In genomic region chr6:152463183-152463582, GRCh38 we compare ENCODE assay signal across 21 cellular contexts.
DNase-seq lines count a peak whose midpoint lies in the region; ATAC-seq and TF ChIP-seq lines count a peak whose summit lies in the region.
"Had no signal": no experiment of that assay in that cellular context is flagged by ENCODE, and none has a peak within 500 bp of the region (broad histone marks: within the 10 kb centered on the region; RNA-seq: fewer than 3 reads in every experiment).

No MANE protein-coding gene starts in this region.

- peaks cover 0 to 25% (median 6%) of the 10 kb centered on the region in 5 donors for H3K27me3 Mint-ChIP-seq in naive thymus-derived CD8-positive, alpha-beta T cell

- H3K4me3 Mint-ChIP-seq in naive thymus-derived CD8-positive, alpha-beta T cell = peak overlapping the region in 6 of 10 donors; percentile 17 to 67 (median 54)
- H3K4me3 Mint-ChIP-seq: nephron progenitor cell had no signal

- H3K36me3 ChIP-seq in ACC112 (ENCODE audit: insufficient read depth, low read length) (no peaks in the 10 kb centered on the region; the same call in 1 of the 2 replicates), HEK293 (ENCODE audit: control insufficient read depth in 2 of 2, insufficient read depth in 1 of 2, low read length in 2 of 2) (no peaks in the 10 kb centered on the region), uterus (no peaks in the 10 kb centered on the region), tibial nerve (no peaks in the 10 kb centered on the region)
- H3K36me3 ChIP-seq: BE2C, esophagus squamous epithelium, tibial artery had no signal

- H3K4me1 ChIP-seq in ACC112 (ENCODE audit: control insufficient read depth, insufficient read depth, low read length, unreplicated experiment) (peaks cover 15% of the 10 kb centered on the region), HEK293 (ENCODE audit: control insufficient read depth, insufficient read depth, low read length) (peaks cover 13% of the 10 kb centered on the region), uterus (no peaks in the 10 kb centered on the region), tibial nerve (no peaks in the 10 kb centered on the region)
- H3K4me1 ChIP-seq: BE2C, esophagus squamous epithelium, tibial artery had no signal

- TF ChIP-seq EP300 in tibial nerve (IDR thresholded peaks at IDR 0.05) = no peak

- no peak for DNase-seq in naive thymus-derived CD8-positive, alpha-beta T cell
- no peak for DNase-seq in DMS79 treated with DMSO at 0.1 percent for 48 hours (lab: John Stamatoyannopoulos, UW)
- no peak for DNase-seq in uterus
- DNase-seq in posterior vena cava (ENCODE audit: low spot score) = no peak
- no peak for DNase-seq in tibial nerve (ENCODE audit: low spot score in 2 of 2)
- DNase-seq: activated B cell treated with CpG ODN at 0.5 μM for 24 hours; BE2C; dermis blood vessel endothelial cell; DMS153; esophagus squamous epithelium; GOT3; hypothalamus; left ventricle myocardium superior; MV-4-11; NCI-H2171 treated with DMSO at 0.1 percent for 48 hours; nephron progenitor cell; stimulated activated CD4-positive, alpha-beta T cell treated with anti-CD3 and anti-CD28 coated beads, Interleukin-1b, Interleukin-23, amount 100 ng/mL, for 48 hours; tibial artery had no signal

- POLR2A ChIA-PET in HEK293 (lab: Yijun Ruan, JAX) = no interaction called here
- POLR2A ChIA-PET in naive thymus-derived CD8-positive, alpha-beta T cell (lab: Charles Lee) = no interaction called here

- no peak for TF ChIP-seq POLR2A in uterus (IDR thresholded peaks at IDR 0.05)
- no peak for TF ChIP-seq POLR2A in tibial nerve (IDR thresholded peaks at IDR 0.05)

- no peaks in the 10 kb centered on the region for H3K79me2 ChIP-seq in ACC112 (ENCODE audit: control insufficient read depth, insufficient read depth, low read length, unreplicated experiment)

- intact Hi-C loops in uterus (cut with DNase I; ENCODE audit: low total_unique reads) = no loop called here
- intact Hi-C loops in posterior vena cava (cut with DNase I) = no loop called here

- H3K4me3 ChIP-seq in ACC112 (ENCODE audit: low read depth, low read length) = peak overlapping the region; percentile 74
- no peak overlapping the region for H3K4me3 ChIP-seq in HEK293 (ENCODE audit: low read depth, low read length)
- H3K4me3 ChIP-seq in uterus = no peak overlapping the region
- H3K4me3 ChIP-seq in tibial nerve = peak overlapping the region in 1 of 4 donors; percentile 35

- WGBS in tibial nerve, 2 donors = 77 to 78% methylated on average over 7 of the region's 7 CpGs

- H3K27ac ChIP-seq in ACC112 (ENCODE audit: low read depth, low read length) (peak overlapping the region; percentile 33), HEK293 (ENCODE audit: extremely low read depth, low read depth, low read length) (no peak overlapping the region), uterus (no peak overlapping the region), tibial nerve (no peak overlapping the region)
- H3K27ac ChIP-seq: esophagus squamous epithelium, tibial artery had no signal

- H2AFZ ChIP-seq in ACC112 (ENCODE audit: low read length, unreplicated experiment) = peak overlapping the region; percentile 88

- no peaks in the 10 kb centered on the region for H3K36me3 Mint-ChIP-seq in naive thymus-derived CD8-positive, alpha-beta T cell

- CTCF ChIA-PET in HEK293 (lab: Yijun Ruan, JAX) = no interaction called here

- no peak overlapping the region for H3K27ac Mint-ChIP-seq in naive thymus-derived CD8-positive, alpha-beta T cell
- H3K27ac Mint-ChIP-seq: activated B cell treated with CpG ODN at 0.5 μM for 24 hours, nephron progenitor cell had no signal

- H3K9me3 ChIP-seq in HEK293 (ENCODE audit: control insufficient read depth, insufficient read depth, low read depth, low read length) (no peaks in the 10 kb centered on the region), uterus (no peaks in the 10 kb centered on the region), tibial nerve (no peaks in the 10 kb centered on the region)
- H3K9me3 ChIP-seq: BE2C, esophagus squamous epithelium, tibial artery had no signal

- TF ChIP-seq CTCF in HEK293 (tag by site-specific recombination; IDR thresholded peaks at IDR 0.05) (no peak), uterus (IDR thresholded peaks at IDR 0.05) (no peak), tibial nerve (IDR thresholded peaks at IDR 0.05) (no peak)

- ATAC-seq in SK-N-SH treated with all-trans-retinoic acid at 6 μM for 48 hours = peak; percentile 43
- no peak for ATAC-seq in naive thymus-derived CD8-positive, alpha-beta T cell
- ATAC-seq: left ventricle myocardium superior had no signal

- H3K27me3 ChIP-seq in ACC112 (ENCODE audit: insufficient read depth, low read length) = no peaks in the 10 kb centered on the region
- H3K27me3 ChIP-seq in uterus = no peaks in the 10 kb centered on the region
- H3K27me3 ChIP-seq in tibial nerve = no peaks in the 10 kb centered on the region
- H3K27me3 ChIP-seq: esophagus squamous epithelium, tibial artery had no signal

- peaks cover 0 to 10% (median 8%) of the 10 kb centered on the region in 4 donors for H3K4me1 Mint-ChIP-seq in naive thymus-derived CD8-positive, alpha-beta T cell

- no peaks in the 10 kb centered on the region for H3K9me3 Mint-ChIP-seq in naive thymus-derived CD8-positive, alpha-beta T cell
- H3K9me3 Mint-ChIP-seq: activated B cell treated with CpG ODN at 0.5 μM for 24 hours, nephron progenitor cell had no signal

TF ChIP-seq in HEK293, 187 proteins besides CTCF, POLR2A, EP300 and RAD21:
- TF ChIP-seq ZIC2 (tag by site-specific recombination; IDR thresholded peaks at IDR 0.05) (no peak), ZNF623 (tag by site-specific recombination; IDR thresholded peaks at IDR 0.05) (no peak), ZNF670 (tag by site-specific recombination; IDR thresholded peaks at IDR 0.05; ENCODE audit: low read depth) (no peak), WT1 (tag by site-specific recombination; IDR thresholded peaks at IDR 0.05) (peak; percentile 75), ZBTB17 (tag by site-specific recombination; IDR thresholded peaks at IDR 0.05) (peak; percentile 50; the same call in 1 of the 2 replicates), ZBTB20 (tag by site-specific recombination; IDR thresholded peaks at IDR 0.05) (no peak), ZNF501 (tag by site-specific recombination; IDR thresholded peaks at IDR 0.05) (no peak), ZNF155 (tag by site-specific recombination; IDR thresholded peaks at IDR 0.05) (no peak), REPIN1 (tag by site-specific recombination; IDR thresholded peaks at IDR 0.05; ENCODE audit: low read depth) (no peak), TRIM28 (IDR thresholded peaks at IDR 0.05; ENCODE audit: borderline replicate concordance, low read length) (no peak), ZNF621 (tag by site-specific recombination; IDR thresholded peaks at IDR 0.05) (no peak), ZNF114 (tag by site-specific recombination; IDR thresholded peaks at IDR 0.05) (no peak), BCL11B (tag by site-specific recombination; IDR thresholded peaks at IDR 0.05; ENCODE audit: low read depth) (no peak), ZSCAN30 (tag by site-specific recombination; IDR thresholded peaks at IDR 0.05) (no peak), ZNF121 (tag by site-specific recombination; IDR thresholded peaks at IDR 0.05) (no peak), SP7 (tag by site-specific recombination; IDR thresholded peaks at IDR 0.05) (0 out of 2 replicates have a peak, but pooled peaks have one; percentile 9), PRDM1 (tag by site-specific recombination; IDR thresholded peaks at IDR 0.05) (no peak)
TF ChIP-seq in HEK293: peak in this region for 3.

TF ChIP-seq in SK-N-SH treated with all-trans-retinoic acid at 6 μM for 48 hours, 23 proteins besides CTCF, POLR2A, EP300 and RAD21:
- TF ChIP-seq CREB5 (CRISPR knock-in tag; IDR thresholded peaks at IDR 0.05; ENCODE audit: low read depth) (no peak), RARB (CRISPR knock-in tag; IDR thresholded peaks at IDR 0.05) (no peak), TOX (CRISPR knock-in tag; IDR thresholded peaks at IDR 0.05; ENCODE audit: borderline replicate concordance) (no peak)
